Comparison of ENCODE assay signal across 27 cellular contexts in the genomic region with DNA sequence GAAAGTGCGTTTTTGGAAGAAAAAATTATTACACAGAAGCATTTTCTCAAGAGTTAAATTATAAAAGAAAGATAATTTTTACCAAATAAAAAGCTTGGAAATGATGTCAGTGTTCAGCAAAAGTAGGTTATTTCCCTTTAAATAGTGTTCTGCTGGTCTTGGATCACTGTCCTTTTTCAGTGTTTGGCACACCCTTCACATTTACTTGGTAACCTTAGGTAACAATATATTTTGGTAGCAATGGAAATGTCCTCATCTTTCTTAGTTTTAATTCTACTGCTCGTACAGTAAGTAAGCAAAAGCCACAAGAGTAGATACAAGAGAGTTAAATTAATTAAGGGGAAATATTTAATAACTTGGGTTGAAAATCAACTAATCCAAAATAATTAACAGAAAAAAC. TPM values are rescaled to one million over a fixed set of nuclear protein-coding genes. Genes with fewer than 3 reads are reported as not detected.
DNase-seq lines count a peak whose midpoint lies in the region; ATAC-seq and TF ChIP-seq lines count a peak whose summit lies in the region.
"Had no signal": no experiment of that assay in that cellular context is flagged by ENCODE, and none has a peak within 500 bp of the region (broad histone marks: within the 10 kb centered on the region; RNA-seq: fewer than 3 reads in every experiment).

No MANE protein-coding gene starts in this region.

- DNase-seq in AG10803 (ENCODE audit: low read depth) (peak; percentile 62), cerebellum (ENCODE audit: low spot score) (peak; percentile 11), left ventricle myocardium superior (no peak), sciatic nerve (ENCODE audit: low spot score) (no peak), MM.1S (no peak), occipital lobe (lab: John Stamatoyannopoulos, UW) (no peak), hepatic stellate cell (ENCODE audit: low spot score) (no peak)
- DNase-seq: ACHN; activated CD4-positive, alpha-beta memory T cell treated with anti-CD3 and anti-CD28 coated beads for 36 hours; Calu3; effector CD8-positive, alpha-beta T cell; erythroblast; HCEC 1CT; left colon; NCI-H1048; NCI-H1694 treated with DMSO at 0.1 percent for 48 hours; NCI-H526; SJCRH30; stimulated activated CD8-positive, alpha-beta memory T cell treated with anti-CD3 and anti-CD28 coated beads, Interleukin-4, amount 100 ng/mL, for 48 hours; T-helper 1 cell had no signal

- TF ChIP-seq CTCF in AG10803 (conservative IDR thresholded peaks at IDR 0.05; ENCODE audit: low read length): no peak
- no peak for TF ChIP-seq CTCF in MM.1S (IDR thresholded peaks at IDR 0.05; ENCODE audit: low read length)

- H3K9me3 ChIP-seq in MM.1S (replicated peaks; ENCODE audit: insufficient read depth, low read length): no peaks in the 10 kb centered on the region
- H3K9me3 ChIP-seq: SJCRH30 had no signal

- no peaks in the 10 kb centered on the region for H3K79me2 ChIP-seq in MM.1S (ENCODE audit: low read length)

- no peak overlapping the region for H2AFZ ChIP-seq in MM.1S (ENCODE audit: low read length)
- H2AFZ ChIP-seq: parathyroid adenoma had no signal

- no peak overlapping the region for H3K4me2 ChIP-seq in MM.1S (ENCODE audit: low read depth, low read length)

- H3F3A ChIP-seq in MM.1S (ENCODE audit: insufficient read depth, low read length): no peaks in the 10 kb centered on the region

- no peak overlapping the region for H3K9ac ChIP-seq in MM.1S (ENCODE audit: low read length)
- H3K9ac ChIP-seq: parathyroid adenoma had no signal

- H3K4me3 ChIP-seq in AG10803 (ENCODE audit: low read length) (no peak overlapping the region), MM.1S (ENCODE audit: low read length) (no peak overlapping the region)
- H3K4me3 ChIP-seq: SJCRH30 had no signal

- no peak overlapping the region for H3K27ac ChIP-seq in MM.1S (ENCODE audit: low read length)
- H3K27ac ChIP-seq: C4-2B, parathyroid adenoma, SJCRH30 had no signal

- no peaks in the 10 kb centered on the region for H3K27me3 ChIP-seq in MM.1S (replicated peaks; ENCODE audit: insufficient read depth, low read length)
- H3K27me3 ChIP-seq: SJCRH30 had no signal

- H3K36me3 ChIP-seq in MM.1S (replicated peaks; ENCODE audit: insufficient read depth, low read length): no peaks in the 10 kb centered on the region

- no peaks in the 10 kb centered on the region for H3K9me2 ChIP-seq in MM.1S (replicated peaks; ENCODE audit: insufficient read depth, low read length)

- H3K4me1 ChIP-seq in MM.1S (ENCODE audit: low read length): no peaks in the 10 kb centered on the region
- H3K4me1 ChIP-seq: SJCRH30 had no signal

- H4K20me1 ChIP-seq in MM.1S (ENCODE audit: insufficient read depth, low read length): no peaks in the 10 kb centered on the region

- peak; percentile 52 for ATAC-seq in left ventricle myocardium superior
- ATAC-seq in sciatic nerve: peak; percentile 73
- no peak for ATAC-seq in GM21367 (IDR thresholded peaks at IDR 0.05; ENCODE audit: unreplicated experiment)
- ATAC-seq: activated CD4-positive, CD25-positive, alpha-beta regulatory T cell treated with anti-CD3 and anti-CD28 coated beads, Interleukin-2, amount 50 U/mL, for 24 hours; activated naive CD4-positive, alpha-beta T cell treated with anti-CD3 and anti-CD28 coated beads, Interleukin-2, amount 50 U/mL, for 72 hours; left colon; natural killer cell treated with Interleukin-12 subunit alpha and Interleukin-12 subunit beta and Interleukin-15 and Interleukin-18, amount 100 ng/mL, for 72 hours; Panc1 had no signal

- intact Hi-C loops in left ventricle myocardium superior (cut with micrococcal nuclease) (no loop called here), sciatic nerve (cut with DNase I) (no loop called here)

RNA-seq across cellular contexts. Expression of a gene that starts 40.3 kb away (rescaled TPM):
- total RNA-seq in cerebellum (60.8 TPM), left ventricle myocardium superior (116 TPM), sciatic nerve (210 TPM), occipital lobe (124 TPM)

Comparison
In these comparisons a context has a peak if more than half of its experiments do, and no peak if none do; other contexts are left out.
1. DNase-seq: peak in AG10803 (single experiment) and cerebellum (single experiment); none in left ventricle myocardium superior (single experiment), sciatic nerve (single experiment), MM.1S (single experiment), occipital lobe (single experiment) and hepatic stellate cell (single experiment).